In the genomic region with DNA sequence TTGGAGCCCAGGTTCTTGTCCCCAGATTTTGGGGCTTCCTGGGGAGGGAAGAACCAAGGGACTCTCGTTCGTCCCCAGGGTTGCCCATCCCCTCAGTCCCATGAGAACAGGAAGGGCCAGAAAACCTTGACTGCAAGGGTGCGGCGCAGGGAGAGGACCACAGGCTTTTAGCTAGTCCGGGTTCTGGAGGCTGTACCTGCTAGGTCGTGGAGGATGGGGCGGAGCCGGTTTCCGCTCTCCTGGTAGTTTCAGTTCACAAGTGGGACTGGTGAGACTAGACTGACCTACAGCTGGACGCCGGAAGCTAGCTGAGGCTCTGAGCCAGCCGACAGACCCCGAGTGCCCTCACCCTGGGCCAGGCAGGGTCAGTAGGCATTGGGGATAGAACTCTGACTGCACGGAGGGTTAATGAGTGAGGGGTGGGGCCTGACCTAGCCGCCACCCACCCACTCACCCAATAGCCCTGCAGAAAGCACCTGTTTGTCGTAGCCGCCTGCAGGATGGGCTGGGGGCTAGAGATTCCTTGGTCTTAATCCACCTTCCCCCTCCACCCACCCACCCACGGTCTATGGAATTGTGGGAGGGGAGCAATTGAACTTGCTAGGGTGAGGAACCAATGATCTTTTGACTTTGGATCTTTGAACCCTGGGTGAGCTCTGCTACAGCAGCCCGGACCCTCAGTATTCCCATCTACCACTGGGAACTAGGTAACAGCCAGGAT, we compare ENCODE assay signal across 7 cellular contexts. TPM values are rescaled to one million over a fixed set of nuclear protein-coding genes. Genes with fewer than 3 reads are reported as not detected.
DNase-seq lines count a peak whose midpoint lies in the region; ATAC-seq, FAIRE-seq and TF ChIP-seq lines count a peak whose summit lies in the region.

No MANE protein-coding gene starts in this region.

- H3K4me3 ChIP-seq in astrocyte (ENCODE audit: insufficient read depth, low read depth, low read length), result peak overlapping the region; percentile 88
- peak overlapping the region; percentile 93 for H3K4me3 ChIP-seq in kidney epithelial cell (ENCODE audit: low read depth, low read length)

- peaks cover 49% of the 10 kb centered on the region for H4K20me1 ChIP-seq in astrocyte (ENCODE audit: insufficient read depth, low read length)

- peak overlapping the region; percentile 99 for H3K9ac ChIP-seq in astrocyte (ENCODE audit: low read length)

- peaks cover 38% of the 10 kb centered on the region for H3K4me1 ChIP-seq in astrocyte (ENCODE audit: insufficient read depth, low read length)

- H3K27me3 ChIP-seq in astrocyte (ENCODE audit: insufficient read depth, low read length), result no peaks in the 10 kb centered on the region
- H3K27me3 ChIP-seq in kidney epithelial cell (ENCODE audit: control insufficient read depth, insufficient read depth, low read length), result no peaks in the 10 kb centered on the region

- H2AFZ ChIP-seq in astrocyte (ENCODE audit: low read depth, low read length), result no peak overlapping the region

- no peaks in the 10 kb centered on the region for H3K9me3 ChIP-seq in astrocyte (ENCODE audit: insufficient read depth, low read depth, low read length)

- peak overlapping the region; percentile 99 for H3K27ac ChIP-seq in astrocyte (ENCODE audit: low read depth, low read length)

- H3K9me3 Mint-ChIP-seq in astrocyte (ENCODE audit: unreplicated experiment), result peaks cover 2% of the 10 kb centered on the region

- H3K36me3 Mint-ChIP-seq in astrocyte (ENCODE audit: low read depth, unreplicated experiment), result peaks cover 11% of the 10 kb centered on the region

- H3K4me3 Mint-ChIP-seq in astrocyte (ENCODE audit: unreplicated experiment), result peak overlapping the region; percentile 87

- no peak for TF ChIP-seq POLR2A in GM12892 (IDR thresholded peaks at IDR 0.05; ENCODE audit: low read depth, low read length)

- peaks cover 55% of the 10 kb centered on the region for H3K79me2 ChIP-seq in astrocyte (ENCODE audit: insufficient read depth, low read length)

- peak overlapping the region; percentile 95 for H3K4me2 ChIP-seq in astrocyte (ENCODE audit: low read length)

- H3K4me1 Mint-ChIP-seq in astrocyte (ENCODE audit: low read depth, unreplicated experiment), result peaks cover 19% of the 10 kb centered on the region

- no peak for ATAC-seq in stimulated activated naive CD8-positive, alpha-beta T cell treated with anti-CD3 and anti-CD28 coated beads, Interleukin-15, Interleukin-2, amounts not matched to agents 100 U/mL and 50 U/mL, for 24 hours

- H3K36me3 ChIP-seq in astrocyte (ENCODE audit: insufficient read depth, low read length) (no peaks in the 10 kb centered on the region), kidney epithelial cell (ENCODE audit: control insufficient read depth, insufficient read depth, low read length) (no peaks in the 10 kb centered on the region)

- TF ChIP-seq CTCF in astrocyte (IDR thresholded peaks at IDR 0.05; ENCODE audit: insufficient read depth, low read depth, low read length) (no peak), kidney epithelial cell (IDR thresholded peaks at IDR 0.05; ENCODE audit: insufficient read depth, low read length, poor library complexity, severe bottlenecking) (no peak)

- no peak for DNase-seq in GM12892 (ENCODE audit: insufficient read length)
- DNase-seq in NCI-H69 (lab: John Stamatoyannopoulos, UW), result peak; percentile 69
- no peak for DNase-seq in astrocyte (ENCODE audit: low read depth)
- DNase-seq in kidney epithelial cell (ENCODE audit: low read depth), result no peak
- peak; percentile 48 for DNase-seq in stimulated activated naive CD8-positive, alpha-beta T cell treated with anti-CD3 and anti-CD28 coated beads, Interleukin-15, Interleukin-2, amounts not matched to agents 100 U/mL and 50 U/mL, for 24 hours
- DNase-seq in D341Med (ENCODE audit: low spot score), result no peak
- DNase-seq in NCI-H774 (lab: John Stamatoyannopoulos, UW), result no peak

- peak overlapping the region; percentile 78 for H3K27ac Mint-ChIP-seq in astrocyte (ENCODE audit: unreplicated experiment)

- FAIRE-seq in GM12892 (lab: Jason Lieb, UNC), result peak; percentile 81
- no peak for FAIRE-seq in astrocyte (lab: Jason Lieb, UNC)

- no peaks in the 10 kb centered on the region for H3K27me3 Mint-ChIP-seq in astrocyte (ENCODE audit: low read depth, unreplicated experiment)

RNA-seq across cellular contexts. Expression of gene MAFF, which starts 1.5 kb away (rescaled TPM):
- 3.5 TPM for polyA plus RNA-seq in GM12892 (2012; ENCODE audit: missing spikeins)
- 12.0 and 18.2 TPM in 2 replicates for total RNA-seq in astrocyte
- 67.2 and 99.5 TPM in 2 replicates for total RNA-seq in kidney epithelial cell

RNA-seq across cellular contexts. Expression of gene PLA2G6, which starts 21.6 kb away (rescaled TPM):
- 16.3 TPM for polyA plus RNA-seq in GM12892 (2012; ENCODE audit: missing spikeins)
- total RNA-seq in astrocyte, result 9.7 and 10.0 TPM in 2 replicates
- total RNA-seq in kidney epithelial cell, result 14.0 and 15.5 TPM in 2 replicates

Comparison
In these comparisons a context has a peak if more than half of its experiments do, and no peak if none do; other contexts are left out.
1. DNase-seq: peak in NCI-H69 (single experiment) and stimulated activated naive CD8-positive, alpha-beta T cell treated with anti-CD3 and anti-CD28 coated beads, Interleukin-15, Interleukin-2, amounts not matched to agents 100 U/mL and 50 U/mL, for 24 hours (single experiment); none in GM12892 (single experiment), astrocyte (single experiment), kidney epithelial cell (single experiment), D341Med (single experiment) and NCI-H774 (single experiment).